8 cellular contexts compared by ENCODE assay signal in genomic region chr5:110726249-110727024, GRCh38. TPM values are rescaled to one million over a fixed set of nuclear protein-coding genes. Genes with fewer than 3 reads are reported as not detected.
A peak's percentile ranks its signal among the peaks of the same experiment; 100 is the strongest.
DNase-seq lines count a peak whose midpoint lies in the region; ATAC-seq and TF ChIP-seq lines count a peak whose summit lies in the region.

Gene TMEM232 (minus strand): TSS chr5:110726671. CDS start chr5:110667352, 59,319 bp downstream.

- peak within 1 kb of the TSS in 1 of 7 donors; percentile 49 for H3K27ac Mint-ChIP-seq in CD14-positive monocyte
- H3K27ac Mint-ChIP-seq in activated naive CD8-positive, alpha-beta T cell treated with anti-CD3 and anti-CD28 coated beads, Interleukin-2, amount 10 ng/mL, durations not matched to agents 7 days and 5 days: peak within 1 kb of the TSS; percentile 45

- DNase-seq in CD14-positive monocyte (ENCODE audit: low spot score): peak; percentile 80
- DNase-seq in HuH-7.5 (ENCODE audit: low spot score): peak; percentile 36
- DNase-seq in SK-N-DZ (ENCODE audit: low spot score): peak; percentile 86
- DNase-seq in activated naive CD8-positive, alpha-beta T cell treated with anti-CD3 and anti-CD28 coated beads, Interleukin-2, amount 10 ng/mL, durations not matched to agents 7 days and 5 days: peak; percentile 65
- peak; percentile 78 for DNase-seq in Right ventricle myocardium inferior (ENCODE audit: missing footprints)
- DNase-seq in osteoblast (ENCODE audit: insufficient read length, low spot score, missing footprints): peak; percentile 59
- DNase-seq in suprapubic skin (ENCODE audit: low spot score in 2 of 2): peak in 1 of 2 donors; percentile 58

- H2AFZ ChIP-seq in osteoblast (ENCODE audit: low read length): peak within 1 kb of the TSS; percentile 76

- peak within 1 kb of the TSS; percentile 71 to 91 for H3K4me3 Mint-ChIP-seq in CD14-positive monocyte
- H3K4me3 Mint-ChIP-seq in activated naive CD8-positive, alpha-beta T cell treated with anti-CD3 and anti-CD28 coated beads, Interleukin-2, amount 10 ng/mL, durations not matched to agents 7 days and 5 days: peak within 1 kb of the TSS; percentile 77

- H3K36me3 ChIP-seq in osteoblast (ENCODE audit: insufficient read depth, low read length) (no peaks in the 10 kb centered on the region), suprapubic skin (no peaks in the 10 kb centered on the region)

- H3K4me1 ChIP-seq in osteoblast (ENCODE audit: insufficient read depth, low read length) (no peaks in the 10 kb centered on the region), suprapubic skin (no peaks in the 10 kb centered on the region)

- H3K9me3 Mint-ChIP-seq in CD14-positive monocyte: peaks cover 0 to 5% (median 0%) of the 10 kb centered on the region in 7 donors
- no peaks in the 10 kb centered on the region for H3K9me3 Mint-ChIP-seq in activated naive CD8-positive, alpha-beta T cell treated with anti-CD3 and anti-CD28 coated beads, Interleukin-2, amount 10 ng/mL, durations not matched to agents 7 days and 5 days

- H3K27me3 ChIP-seq in osteoblast (ENCODE audit: insufficient read depth, low read length) (no peaks in the 10 kb centered on the region), suprapubic skin (no peaks in the 10 kb centered on the region)

- ATAC-seq in GM21390 (IDR thresholded peaks at IDR 0.05; ENCODE audit: unreplicated experiment): peak; percentile 100
- peak; percentile 100 for ATAC-seq in activated naive CD8-positive, alpha-beta T cell treated with anti-CD3 and anti-CD28 coated beads, Interleukin-2, amount 10 ng/mL, durations not matched to agents 7 days and 5 days (ENCODE audit: low read depth)
- peak; percentile 98 for ATAC-seq in Right ventricle myocardium inferior

- H3K27me3 Mint-ChIP-seq in CD14-positive monocyte (ENCODE audit: low read depth in 3 of 3): peaks cover under 1 to 4% (median 1%) of the 10 kb centered on the region in 3 donors
- no peaks in the 10 kb centered on the region for H3K27me3 Mint-ChIP-seq in activated naive CD8-positive, alpha-beta T cell treated with anti-CD3 and anti-CD28 coated beads, Interleukin-2, amount 10 ng/mL, durations not matched to agents 7 days and 5 days

- H3K4me1 Mint-ChIP-seq in CD14-positive monocyte: peaks cover 9% of the 10 kb centered on the region
- H3K4me1 Mint-ChIP-seq in activated naive CD8-positive, alpha-beta T cell treated with anti-CD3 and anti-CD28 coated beads, Interleukin-2, amount 10 ng/mL, durations not matched to agents 7 days and 5 days: peaks cover 4% of the 10 kb centered on the region

- TF ChIP-seq CTCF in CD14-positive monocyte (IDR thresholded peaks at IDR 0.05): no peak
- TF ChIP-seq CTCF in osteoblast (IDR thresholded peaks at IDR 0.05; ENCODE audit: extremely low read depth, low read depth, low read length): no peak
- no peak for TF ChIP-seq CTCF in suprapubic skin (IDR thresholded peaks at IDR 0.05)

- H3K9me3 ChIP-seq in osteoblast (ENCODE audit: low read depth, low read length) (no peaks in the 10 kb centered on the region), suprapubic skin (no peaks in the 10 kb centered on the region)

- WGBS in suprapubic skin: 41% methylated on average over 17 of the region's 17 CpGs

- H3K4me2 ChIP-seq in osteoblast (ENCODE audit: insufficient read depth, low read length): peak within 1 kb of the TSS; percentile 76

- H3K4me3 ChIP-seq in osteoblast (ENCODE audit: insufficient read depth, low read length): peak within 1 kb of the TSS; percentile 59
- H3K4me3 ChIP-seq in suprapubic skin: peak within 1 kb of the TSS; percentile 37

- H4K20me1 ChIP-seq in osteoblast (ENCODE audit: insufficient read depth, low read length): no peaks in the 10 kb centered on the region

- no peak for TF ChIP-seq EP300 in suprapubic skin (IDR thresholded peaks at IDR 0.05)

- TF ChIP-seq POLR2A in suprapubic skin (IDR thresholded peaks at IDR 0.05): no peak

- intact Hi-C loops in CD14-positive monocyte (cut with micrococcal nuclease): no loop called here
- intact Hi-C loops in Right ventricle myocardium inferior (cut with DNase I): no loop called here

- POLR2A ChIA-PET in activated naive CD8-positive, alpha-beta T cell treated with anti-CD3 and anti-CD28 coated beads, Interleukin-2, amount 10 ng/mL, durations not matched to agents 7 days and 5 days (lab: Charles Lee): interaction anchor here (1.4 kb wide), 1 partner anchor 12 kb away, joined by 7 read pairs; the partner anchor contains the start of gene SLC25A46

- H3K36me3 Mint-ChIP-seq in CD14-positive monocyte: no peaks in the 10 kb centered on the region
- no peaks in the 10 kb centered on the region for H3K36me3 Mint-ChIP-seq in activated naive CD8-positive, alpha-beta T cell treated with anti-CD3 and anti-CD28 coated beads, Interleukin-2, amount 10 ng/mL, durations not matched to agents 7 days and 5 days

- no peak within 1 kb of the TSS for H3K27ac ChIP-seq in osteoblast (ENCODE audit: low read depth, low read length)
- H3K27ac ChIP-seq in suprapubic skin: no peak within 1 kb of the TSS

- H3K79me2 ChIP-seq in osteoblast (ENCODE audit: insufficient read depth, low read length): no peaks in the 10 kb centered on the region

RNA-seq across cellular contexts. Expression of gene TMEM232, which starts in this region (rescaled TPM):
- polyA plus RNA-seq in CD14-positive monocyte: 1 to 10 TPM in 1 of 2 donors, under 1 TPM in 1; 0.59 to 1.4 TPM
- 1.5 and 3.5 TPM in 2 replicates for polyA plus RNA-seq in SK-N-DZ (2014; cell fraction: cytosol; rRNA removed)
- 0.67 and 3.3 TPM in 2 replicates for polyA plus RNA-seq in SK-N-DZ (2014; cell fraction: nucleus; rRNA removed)
- total RNA-seq in activated naive CD8-positive, alpha-beta T cell treated with anti-CD3 and anti-CD28 coated beads, Interleukin-2, amount 10 ng/mL, durations not matched to agents 7 days and 5 days: 1 to 10 TPM in 1 of 2 experiments, under 1 TPM in 1; 0.91 to 1.4 TPM
- total RNA-seq in Right ventricle myocardium inferior: 1.4 TPM
- 1.4 and 2.7 TPM in 2 replicates for total RNA-seq in osteoblast
- 1 to 10 TPM in 1 of 4 donors, under 1 TPM in 3; 0.76 to 1.9 (median 0.98) TPM for total RNA-seq in suprapubic skin
